In the genomic region with DNA sequence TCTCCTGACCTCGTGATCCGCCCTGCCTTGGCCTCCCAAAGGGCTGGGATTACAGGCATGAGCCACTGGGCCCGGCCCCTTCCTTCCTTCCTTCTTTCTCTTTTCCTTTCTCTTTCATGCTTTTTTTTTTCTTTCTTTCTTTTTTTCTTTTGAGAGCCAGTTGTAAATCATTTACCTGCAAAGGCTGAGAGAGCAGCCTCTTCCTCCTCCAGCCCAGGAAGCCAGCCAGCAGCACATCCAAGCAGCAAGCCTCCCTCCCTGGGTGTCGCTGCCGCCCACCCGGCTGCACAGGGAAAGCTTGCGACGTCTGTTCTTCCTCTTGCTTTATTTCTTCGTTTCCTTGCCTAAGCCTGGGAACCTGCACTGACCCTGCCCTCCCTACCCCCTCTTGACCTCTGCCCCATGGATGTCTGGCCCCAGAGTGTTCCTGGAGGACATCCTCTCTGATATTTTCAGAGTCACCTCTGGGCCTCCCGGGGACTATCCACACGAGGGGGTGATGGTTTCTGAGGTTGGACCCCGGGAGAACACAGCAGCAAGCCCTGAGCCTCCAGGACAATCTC, we compare ENCODE assay signal across 13 cellular contexts.
DNase-seq lines count a peak whose midpoint lies in the region; ATAC-seq and TF ChIP-seq lines count a peak whose summit lies in the region.
"Had no signal": no experiment of that assay in that cellular context is flagged by ENCODE, and none has a peak within 500 bp of the region (broad histone marks: within the 10 kb centered on the region; RNA-seq: fewer than 3 reads in every experiment).

No MANE protein-coding gene starts in this region.

- intact Hi-C loops in colonic mucosa (cut with DNase I), result no loop called here

- H3K4me3 ChIP-seq in BLaER1 treated with 17β-estradiol and CSF1 and Interleukin-3, amounts not matched to agents 10 nM and 100 nM, result peak overlapping the region in 2 of 10 experiments; percentile 3 to 31; a peak in 2 of 20 replicates
- H3K4me3 ChIP-seq in colonic mucosa, result no peak overlapping the region
- H3K4me3 ChIP-seq: lower lobe of right lung had no signal

- peaks cover 41 to 66% (median 54%) of the 10 kb centered on the region in 10 experiments for H3K4me1 ChIP-seq in BLaER1 treated with 17β-estradiol and CSF1 and Interleukin-3, amounts not matched to agents 10 nM and 100 nM
- no peaks in the 10 kb centered on the region for H3K4me1 ChIP-seq in colonic mucosa

- DNase-seq in GM20000 (ENCODE audit: low spot score), result peak; percentile 62
- peak; percentile 71 for DNase-seq in colonic mucosa
- peak; percentile 30 for DNase-seq in mucosa of gallbladder (ENCODE audit: low spot score)
- no peak for DNase-seq in NCI-H2107 (lab: John Stamatoyannopoulos, UW)
- no peak for DNase-seq in D341Med (ENCODE audit: low spot score)
- DNase-seq in iPS-NIHi11 (ENCODE audit: low spot score), result no peak
- DNase-seq: activated CD4-positive, alpha-beta T cell treated with anti-CD3 and anti-CD28 coated beads for 4 hours; Karpas-422; lower lobe of right lung; SK-N-SH had no signal

- no peaks in the 10 kb centered on the region for H3K36me3 ChIP-seq in BLaER1 treated with 17β-estradiol and CSF1 and Interleukin-3, amounts not matched to agents 10 nM and 100 nM
- no peaks in the 10 kb centered on the region for H3K36me3 ChIP-seq in colonic mucosa
- H3K36me3 ChIP-seq: lower lobe of right lung had no signal

- H3K9me3 ChIP-seq in BLaER1 treated with 17β-estradiol and CSF1 and Interleukin-3, amounts not matched to agents 10 nM and 100 nM (replicated peaks in 1 of 11), result no peaks in the 10 kb centered on the region
- H3K9me3 ChIP-seq in colonic mucosa, result no peaks in the 10 kb centered on the region
- H3K9me3 ChIP-seq: lower lobe of right lung, SK-N-SH had no signal

- peak overlapping the region in 9 of 11 experiments; percentile 4 to 58 (median 34); a peak in 15 of 22 replicates for H3K9ac ChIP-seq in BLaER1 treated with 17β-estradiol and CSF1 and Interleukin-3, amounts not matched to agents 10 nM and 100 nM
- peak overlapping the region in 1 of 2 donors; percentile 62 for H3K9ac ChIP-seq in colonic mucosa (ENCODE audit: low read depth in 2 of 2, low read length in 2 of 2)
- H3K9ac ChIP-seq: parathyroid adenoma, SK-N-SH had no signal

- no peaks in the 10 kb centered on the region for H4K20me1 ChIP-seq in BLaER1 treated with 17β-estradiol and CSF1 and Interleukin-3, amounts not matched to agents 10 nM and 100 nM

- peak overlapping the region in 8 of 11 experiments; percentile 33 to 65 (median 51); a peak in 12 of 22 replicates for H3K27ac ChIP-seq in BLaER1 treated with 17β-estradiol and CSF1 and Interleukin-3, amounts not matched to agents 10 nM and 100 nM
- peak overlapping the region; percentile 59 for H3K27ac ChIP-seq in colonic mucosa
- H3K27ac ChIP-seq: lower lobe of right lung, parathyroid adenoma had no signal

- peak overlapping the region; percentile 61 to 80 (median 72) for H3K4me2 ChIP-seq in BLaER1 treated with 17β-estradiol and CSF1 and Interleukin-3, amounts not matched to agents 10 nM and 100 nM
- H3K4me2 ChIP-seq: SK-N-SH had no signal

- no peaks in the 10 kb centered on the region for H3K27me3 ChIP-seq in BLaER1 treated with 17β-estradiol and CSF1 and Interleukin-3, amounts not matched to agents 10 nM and 100 nM
- H3K27me3 ChIP-seq in colonic mucosa, result no peaks in the 10 kb centered on the region

- no peak for TF ChIP-seq CTCF in GM20000 (IDR thresholded peaks at IDR 0.05; ENCODE audit: extremely low read depth, missing control alignments)
- no peak for TF ChIP-seq CTCF in colonic mucosa (IDR thresholded peaks at IDR 0.05)

- ATAC-seq in GM19023 (IDR thresholded peaks at IDR 0.05; ENCODE audit: unreplicated experiment), result no peak
- ATAC-seq: lower lobe of right lung had no signal

Comparison
In these comparisons a context has a peak if more than half of its experiments do, and no peak if none do; other contexts are left out.
1. DNase-seq: peak in GM20000 (single experiment), colonic mucosa (single experiment) and mucosa of gallbladder (single experiment); none in NCI-H2107 (single experiment), D341Med (single experiment) and iPS-NIHi11 (single experiment).